ENCODE assay signal across 8 cellular contexts in genomic region chr3:64399205-64399800, GRCh38.
DNase-seq lines count a peak whose midpoint lies in the region; ATAC-seq and TF ChIP-seq lines count a peak whose summit lies in the region.

No MANE protein-coding gene starts in this region.

- TF ChIP-seq POLR2A in Peyer's patch (IDR thresholded peaks at IDR 0.05) = no peak
- TF ChIP-seq POLR2A in esophagus muscularis mucosa (IDR thresholded peaks at IDR 0.05; ENCODE audit: low read depth) = no peak

- no peaks in the 10 kb centered on the region for H3K27me3 ChIP-seq in Peyer's patch
- no peaks in the 10 kb centered on the region for H3K27me3 ChIP-seq in esophagus muscularis mucosa
- H3K27me3 ChIP-seq in naive thymus-derived CD4-positive, alpha-beta T cell (ENCODE audit: control insufficient read depth in 2 of 2, insufficient read depth in 2 of 2, low read length in 2 of 2) = no peaks in the 10 kb centered on the region

- TF ChIP-seq EP300 in esophagus muscularis mucosa (IDR thresholded peaks at IDR 0.05) = no peak

- intact Hi-C loops in activated naive CD4-positive, alpha-beta T cell treated with anti-CD3 and anti-CD28 coated beads for 36 hours (cut with micrococcal nuclease) = loop anchor here (1.0 kb wide), 3 partner anchors 85 to 369 kb away; no protein-coding TSS in a partner anchor
- intact Hi-C loops in esophagus muscularis mucosa (cut with DNase I) = loop anchor here (2.0 to 10.0 kb wide), 5 partner anchors 47 to 369 kb away; no protein-coding TSS in a partner anchor
- intact Hi-C loops in naive thymus-derived CD4-positive, alpha-beta T cell (cut with micrococcal nuclease) = loop anchor here in 1 of 2 donors (1.0 kb wide), 1 partner anchor 369 kb away; no protein-coding TSS in a partner anchor

- POLR2A ChIA-PET in naive thymus-derived CD4-positive, alpha-beta T cell (lab: Charles Lee) = no interaction called here

- H3K9me3 ChIP-seq in Peyer's patch (no peaks in the 10 kb centered on the region), esophagus muscularis mucosa (no peaks in the 10 kb centered on the region)
- no peaks in the 10 kb centered on the region for H3K9me3 ChIP-seq in naive thymus-derived CD4-positive, alpha-beta T cell (ENCODE audit: control insufficient read depth in 2 of 3, low read length in 3 of 3)

- H3K4me3 ChIP-seq in Peyer's patch = no peak overlapping the region
- no peak overlapping the region for H3K4me3 ChIP-seq in esophagus muscularis mucosa
- H3K4me3 ChIP-seq in naive thymus-derived CD4-positive, alpha-beta T cell (ENCODE audit: low read length) = no peak overlapping the region

- TF ChIP-seq CTCF in Peyer's patch (IDR thresholded peaks at IDR 0.05) (peak in 5 of 6 experiments; percentile 25 to 67 (median 63)), esophagus muscularis mucosa (IDR thresholded peaks at IDR 0.05) (peak; percentile 80 to 83 (median 82))

- H3K4me1 ChIP-seq in Peyer's patch = no peaks in the 10 kb centered on the region
- H3K4me1 ChIP-seq in esophagus muscularis mucosa = peaks cover 3 to 26% (median 22%) of the 10 kb centered on the region in 4 donors
- H3K4me1 ChIP-seq in naive thymus-derived CD4-positive, alpha-beta T cell (ENCODE audit: control insufficient read depth in 2 of 2, insufficient read depth in 2 of 2, low read length in 2 of 2) = no peaks in the 10 kb centered on the region

- no peaks in the 10 kb centered on the region for H3K4me1 Mint-ChIP-seq in activated naive CD4-positive, alpha-beta T cell treated with anti-CD3 and anti-CD28 coated beads for 36 hours (ENCODE audit: low read depth)
- H3K4me1 Mint-ChIP-seq in naive thymus-derived CD4-positive, alpha-beta T cell = peaks cover 0 to 2% (median 0%) of the 10 kb centered on the region in 7 donors

- H3K4me3 Mint-ChIP-seq in activated naive CD4-positive, alpha-beta T cell treated with anti-CD3 and anti-CD28 coated beads for 36 hours = no peak overlapping the region
- no peak overlapping the region for H3K4me3 Mint-ChIP-seq in naive thymus-derived CD4-positive, alpha-beta T cell

- H3K36me3 ChIP-seq in Peyer's patch (no peaks in the 10 kb centered on the region), esophagus muscularis mucosa (no peaks in the 10 kb centered on the region)
- no peaks in the 10 kb centered on the region for H3K36me3 ChIP-seq in naive thymus-derived CD4-positive, alpha-beta T cell (ENCODE audit: control insufficient read depth in 2 of 3, insufficient read depth in 3 of 3, low read length in 3 of 3)

- H3K27ac Mint-ChIP-seq in activated naive CD4-positive, alpha-beta T cell treated with anti-CD3 and anti-CD28 coated beads for 36 hours = no peak overlapping the region
- no peak overlapping the region for H3K27ac Mint-ChIP-seq in naive thymus-derived CD4-positive, alpha-beta T cell

- H3K27me3 Mint-ChIP-seq in activated naive CD4-positive, alpha-beta T cell treated with anti-CD3 and anti-CD28 coated beads for 36 hours (ENCODE audit: low read depth) = no peaks in the 10 kb centered on the region
- peaks cover 0 to 9% (median 0%) of the 10 kb centered on the region in 5 donors for H3K27me3 Mint-ChIP-seq in naive thymus-derived CD4-positive, alpha-beta T cell

- peak; percentile 24 for DNase-seq in activated naive CD4-positive, alpha-beta T cell treated with anti-CD3 and anti-CD28 coated beads for 36 hours
- DNase-seq in activated naive CD4-positive, alpha-beta T cell (lab: John Stamatoyannopoulos, UW) = no peak
- DNase-seq in Peyer's patch (no peak), esophagus muscularis mucosa (ENCODE audit: extremely low spot score) (peak; percentile 55)
- peak in 5 of 9 donors; percentile 2 to 17 (median 9) for DNase-seq in naive thymus-derived CD4-positive, alpha-beta T cell
- no peak for DNase-seq in activated CD8-positive, alpha-beta memory T cell treated with anti-CD3 and anti-CD28 coated beads for 24 hours

- H3K27ac ChIP-seq in Peyer's patch (no peak overlapping the region), esophagus muscularis mucosa (replicated peaks in 1 of 4) (peak overlapping the region in 3 of 4 donors; percentile 62 to 76 (median 64))
- H3K27ac ChIP-seq in naive thymus-derived CD4-positive, alpha-beta T cell (ENCODE audit: low read depth, low read length) = no peak overlapping the region

- no peaks in the 10 kb centered on the region for H3K9me3 Mint-ChIP-seq in activated naive CD4-positive, alpha-beta T cell treated with anti-CD3 and anti-CD28 coated beads for 36 hours
- no peaks in the 10 kb centered on the region for H3K9me3 Mint-ChIP-seq in naive thymus-derived CD4-positive, alpha-beta T cell

- CTCF ChIA-PET in activated naive CD4-positive, alpha-beta T cell treated with anti-CD3 and anti-CD28 coated beads for 36 hours (lab: Charles Lee) = interaction anchor here (1.0 to 1.7 kb wide), 2 partner anchors 117 to 369 kb away, joined by 3 to 9 read pairs; no protein-coding TSS in a partner anchor
- CTCF ChIA-PET in naive thymus-derived CD4-positive, alpha-beta T cell (lab: Charles Lee) = no interaction called here

- no peaks in the 10 kb centered on the region for H3K36me3 Mint-ChIP-seq in activated naive CD4-positive, alpha-beta T cell treated with anti-CD3 and anti-CD28 coated beads for 36 hours (ENCODE audit: low read depth)
- H3K36me3 Mint-ChIP-seq in naive thymus-derived CD4-positive, alpha-beta T cell = no peaks in the 10 kb centered on the region

- ATAC-seq in HG03432 (IDR thresholded peaks at IDR 0.05; ENCODE audit: unreplicated experiment) (peak; percentile 65), HG02571 (IDR thresholded peaks at IDR 0.05; ENCODE audit: unreplicated experiment) (no peak)
- peak; percentile 34 for ATAC-seq in naive thymus-derived CD4-positive, alpha-beta T cell

Comparison
In these comparisons a context has a peak if more than half of its experiments do, and no peak if none do; other contexts are left out.
1. DNase-seq: peak in activated naive CD4-positive, alpha-beta T cell treated with anti-CD3 and anti-CD28 coated beads for 36 hours (single experiment), esophagus muscularis mucosa (single experiment) and naive thymus-derived CD4-positive, alpha-beta T cell (5 of 9); none in activated naive CD4-positive, alpha-beta T cell (0 of 4), Peyer's patch (0 of 3) and activated CD8-positive, alpha-beta memory T cell treated with anti-CD3 and anti-CD28 coated beads for 24 hours (single experiment).
2. H3K27ac ChIP-seq: peak in esophagus muscularis mucosa (3 of 4); none in Peyer's patch (0 of 4) and naive thymus-derived CD4-positive, alpha-beta T cell (single experiment).